Comparison of ENCODE assay signal across 1 cellular context in the genomic region with DNA sequence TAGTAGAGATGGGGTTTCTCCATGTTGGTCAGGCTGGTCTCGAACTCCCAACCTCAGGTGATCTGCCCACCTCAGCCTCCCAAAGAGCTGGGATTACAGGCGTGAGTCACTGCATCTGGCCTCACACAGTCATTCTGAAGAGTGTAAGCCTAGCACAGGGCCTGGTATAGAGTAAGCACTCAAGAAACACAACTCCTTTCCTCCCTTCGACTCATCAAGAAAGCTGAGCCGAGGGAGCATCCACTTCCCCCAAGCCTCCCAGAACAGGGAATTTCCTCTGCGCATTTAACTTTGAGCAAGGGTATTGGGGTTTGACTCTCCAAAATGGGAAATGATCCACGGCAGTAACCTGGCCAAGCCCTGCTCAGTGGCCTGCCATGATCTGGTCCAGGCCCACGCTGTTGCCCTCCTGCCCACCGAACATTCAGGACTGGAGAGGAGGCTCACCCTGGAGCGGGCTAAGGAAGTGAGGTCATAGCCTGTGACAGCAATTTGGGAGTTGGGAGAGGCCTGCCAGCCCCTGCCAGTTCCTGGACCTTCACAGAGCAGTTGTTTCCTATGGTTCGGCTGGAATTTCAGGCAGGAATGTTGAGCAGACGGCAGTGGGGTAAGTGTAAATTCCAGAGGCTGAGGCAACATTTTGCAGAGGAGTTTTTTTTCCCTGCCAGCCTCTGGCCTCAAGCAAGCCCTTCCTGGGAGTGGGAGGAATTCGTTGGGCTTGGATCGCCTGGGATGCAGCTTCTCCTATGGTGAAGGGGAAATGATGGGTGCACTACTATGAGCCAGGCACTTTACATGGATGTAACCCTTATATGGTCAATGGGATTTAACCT.
TF ChIP-seq lines count a peak whose summit lies in the region.

No MANE protein-coding gene starts in this region.

TF ChIP-seq in HepG2, 621 proteins besides CTCF, POLR2A, EP300 and RAD21 (continued from another document and continues in another):
- TF ChIP-seq ZNF205 (CRISPR knock-in tag; IDR thresholded peaks at IDR 0.05) (no peak), ZFP90 (CRISPR knock-in tag; IDR thresholded peaks at IDR 0.05; ENCODE audit: borderline replicate concordance) (no peak), NR0B2 (CRISPR knock-in tag; IDR thresholded peaks at IDR 0.05) (no peak), DRAP1 (CRISPR knock-in tag; IDR thresholded peaks at IDR 0.05) (no peak), GPN1 (CRISPR knock-in tag; IDR thresholded peaks at IDR 0.05; ENCODE audit: borderline replicate concordance) (no peak), SMC3 (IDR thresholded peaks at IDR 0.05; ENCODE audit: low read length) (no peak), KAT7 (CRISPR knock-in tag; IDR thresholded peaks at IDR 0.05; ENCODE audit: borderline replicate concordance) (no peak), ZNF572 (CRISPR knock-in tag; IDR thresholded peaks at IDR 0.05) (no peak), LCORL (IDR thresholded peaks at IDR 0.05) (no peak), LCORL (CRISPR knock-in tag; IDR thresholded peaks at IDR 0.05) (peak; percentile 87; the same call in 1 of the 2 replicates), SRY (CRISPR knock-in tag; IDR thresholded peaks at IDR 0.05) (no peak), ZNF142 (CRISPR knock-in tag; IDR thresholded peaks at IDR 0.05) (no peak), ZNF501 (CRISPR knock-in tag; IDR thresholded peaks at IDR 0.05) (0 out of 2 replicates have a peak, but pooled peaks have one; percentile 29), ARNTL (CRISPR knock-in tag; IDR thresholded peaks at IDR 0.05) (no peak), PCBP1 (IDR thresholded peaks at IDR 0.05; ENCODE audit: borderline replicate concordance, low read depth, low read length) (no peak), NR2F6 (IDR thresholded peaks at IDR 0.05) (no peak), NR2F6 (CRISPR knock-in tag; IDR thresholded peaks at IDR 0.05) (0 out of 2 replicates have a peak, but pooled peaks have one; percentile 23), ZNF326 (CRISPR knock-in tag; IDR thresholded peaks at IDR 0.05; ENCODE audit: borderline replicate concordance) (no peak), ZNF788 (CRISPR knock-in tag; IDR thresholded peaks at IDR 0.05; ENCODE audit: borderline replicate concordance) (no peak), MATR3 (CRISPR knock-in tag; IDR thresholded peaks at IDR 0.05) (no peak), ZNF709 (CRISPR knock-in tag; IDR thresholded peaks at IDR 0.05) (no peak), ZBTB8A (CRISPR knock-in tag; IDR thresholded peaks at IDR 0.05; ENCODE audit: borderline replicate concordance, low read depth) (no peak), CC2D1A (CRISPR knock-in tag; IDR thresholded peaks at IDR 0.05) (no peak), RFX1 (IDR thresholded peaks at IDR 0.05) (no peak)
- TF ChIP-seq, protein P1, sequence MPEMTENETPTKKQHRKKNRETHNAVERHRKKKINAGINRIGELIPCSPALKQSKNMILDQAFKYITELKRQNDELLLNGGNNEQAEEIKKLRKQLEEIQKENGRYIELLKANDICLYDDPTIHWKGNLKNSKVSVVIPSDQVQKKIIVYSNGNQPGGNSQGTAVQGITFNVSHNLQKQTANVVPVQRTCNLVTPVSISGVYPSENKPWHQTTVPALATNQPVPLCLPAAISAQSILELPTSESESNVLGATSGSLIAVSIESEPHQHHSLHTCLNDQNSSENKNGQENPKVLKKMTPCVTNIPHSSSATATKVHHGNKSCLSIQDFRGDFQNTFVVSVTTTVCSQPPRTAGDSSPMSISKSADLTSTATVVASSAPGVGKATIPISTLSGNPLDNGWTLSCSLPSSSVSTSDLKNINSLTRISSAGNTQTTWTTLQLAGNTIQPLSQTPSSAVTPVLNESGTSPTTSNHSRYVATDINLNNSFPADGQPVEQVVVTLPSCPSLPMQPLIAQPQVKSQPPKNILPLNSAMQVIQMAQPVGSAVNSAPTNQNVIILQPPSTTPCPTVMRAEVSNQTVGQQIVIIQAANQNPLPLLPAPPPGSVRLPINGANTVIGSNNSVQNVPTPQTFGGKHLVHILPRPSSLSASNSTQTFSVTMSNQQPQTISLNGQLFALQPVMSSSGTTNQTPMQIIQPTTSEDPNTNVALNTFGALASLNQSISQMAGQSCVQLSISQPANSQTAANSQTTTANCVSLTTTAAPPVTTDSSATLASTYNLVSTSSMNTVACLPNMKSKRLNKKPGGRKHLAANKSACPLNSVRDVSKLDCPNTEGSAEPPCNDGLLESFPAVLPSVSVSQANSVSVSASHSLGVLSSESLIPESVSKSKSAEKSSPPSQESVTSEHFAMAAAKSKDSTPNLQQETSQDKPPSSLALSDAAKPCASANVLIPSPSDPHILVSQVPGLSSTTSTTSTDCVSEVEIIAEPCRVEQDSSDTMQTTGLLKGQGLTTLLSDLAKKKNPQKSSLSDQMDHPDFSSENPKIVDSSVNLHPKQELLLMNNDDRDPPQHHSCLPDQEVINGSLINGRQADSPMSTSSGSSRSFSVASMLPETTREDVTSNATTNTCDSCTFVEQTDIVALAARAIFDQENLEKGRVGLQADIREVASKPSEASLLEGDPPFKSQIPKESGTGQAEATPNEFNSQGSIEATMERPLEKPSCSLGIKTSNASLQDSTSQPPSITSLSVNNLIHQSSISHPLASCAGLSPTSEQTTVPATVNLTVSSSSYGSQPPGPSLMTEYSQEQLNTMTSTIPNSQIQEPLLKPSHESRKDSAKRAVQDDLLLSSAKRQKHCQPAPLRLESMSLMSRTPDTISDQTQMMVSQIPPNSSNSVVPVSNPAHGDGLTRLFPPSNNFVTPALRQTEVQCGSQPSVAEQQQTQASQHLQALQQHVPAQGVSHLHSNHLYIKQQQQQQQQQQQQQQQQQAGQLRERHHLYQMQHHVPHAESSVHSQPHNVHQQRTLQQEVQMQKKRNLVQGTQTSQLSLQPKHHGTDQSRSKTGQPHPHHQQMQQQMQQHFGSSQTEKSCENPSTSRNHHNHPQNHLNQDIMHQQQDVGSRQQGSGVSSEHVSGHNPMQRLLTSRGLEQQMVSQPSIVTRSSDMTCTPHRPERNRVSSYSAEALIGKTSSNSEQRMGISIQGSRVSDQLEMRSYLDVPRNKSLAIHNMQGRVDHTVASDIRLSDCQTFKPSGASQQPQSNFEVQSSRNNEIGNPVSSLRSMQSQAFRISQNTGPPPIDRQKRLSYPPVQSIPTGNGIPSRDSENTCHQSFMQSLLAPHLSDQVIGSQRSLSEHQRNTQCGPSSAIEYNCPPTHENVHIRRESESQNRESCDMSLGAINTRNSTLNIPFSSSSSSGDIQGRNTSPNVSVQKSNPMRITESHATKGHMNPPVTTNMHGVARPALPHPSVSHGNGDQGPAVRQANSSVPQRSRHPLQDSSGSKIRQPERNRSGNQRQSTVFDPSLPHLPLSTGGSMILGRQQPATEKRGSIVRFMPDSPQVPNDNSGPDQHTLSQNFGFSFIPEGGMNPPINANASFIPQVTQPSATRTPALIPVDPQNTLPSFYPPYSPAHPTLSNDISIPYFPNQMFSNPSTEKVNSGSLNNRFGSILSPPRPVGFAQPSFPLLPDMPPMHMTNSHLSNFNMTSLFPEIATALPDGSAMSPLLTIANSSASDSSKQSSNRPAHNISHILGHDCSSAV (CRISPR knock-in tag; IDR thresholded peaks at IDR 0.05; ENCODE audit: borderline replicate concordance): no peak
- TF ChIP-seq, protein P2, sequence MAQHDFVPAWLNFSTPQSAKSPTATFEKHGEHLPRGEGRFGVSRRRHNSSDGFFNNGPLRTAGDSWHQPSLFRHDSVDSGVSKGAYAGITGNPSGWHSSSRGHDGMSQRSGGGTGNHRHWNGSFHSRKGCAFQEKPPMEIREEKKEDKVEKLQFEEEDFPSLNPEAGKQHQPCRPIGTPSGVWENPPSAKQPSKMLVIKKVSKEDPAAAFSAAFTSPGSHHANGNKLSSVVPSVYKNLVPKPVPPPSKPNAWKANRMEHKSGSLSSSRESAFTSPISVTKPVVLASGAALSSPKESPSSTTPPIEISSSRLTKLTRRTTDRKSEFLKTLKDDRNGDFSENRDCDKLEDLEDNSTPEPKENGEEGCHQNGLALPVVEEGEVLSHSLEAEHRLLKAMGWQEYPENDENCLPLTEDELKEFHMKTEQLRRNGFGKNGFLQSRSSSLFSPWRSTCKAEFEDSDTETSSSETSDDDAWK (CRISPR knock-in tag; IDR thresholded peaks at IDR 0.05): no peak
- TF ChIP-seq, protein P3, sequence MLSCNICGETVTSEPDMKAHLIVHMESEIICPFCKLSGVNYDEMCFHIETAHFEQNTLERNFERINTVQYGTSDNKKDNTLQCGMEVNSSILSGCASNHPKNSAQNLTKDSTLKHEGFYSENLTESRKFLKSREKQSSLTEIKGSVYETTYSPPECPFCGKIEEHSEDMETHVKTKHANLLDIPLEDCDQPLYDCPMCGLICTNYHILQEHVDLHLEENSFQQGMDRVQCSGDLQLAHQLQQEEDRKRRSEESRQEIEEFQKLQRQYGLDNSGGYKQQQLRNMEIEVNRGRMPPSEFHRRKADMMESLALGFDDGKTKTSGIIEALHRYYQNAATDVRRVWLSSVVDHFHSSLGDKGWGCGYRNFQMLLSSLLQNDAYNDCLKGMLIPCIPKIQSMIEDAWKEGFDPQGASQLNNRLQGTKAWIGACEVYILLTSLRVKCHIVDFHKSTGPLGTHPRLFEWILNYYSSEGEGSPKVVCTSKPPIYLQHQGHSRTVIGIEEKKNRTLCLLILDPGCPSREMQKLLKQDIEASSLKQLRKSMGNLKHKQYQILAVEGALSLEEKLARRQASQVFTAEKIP (CRISPR knock-in tag; IDR thresholded peaks at IDR 0.05; ENCODE audit: borderline replicate concordance): no peak
- TF ChIP-seq, protein P4, sequence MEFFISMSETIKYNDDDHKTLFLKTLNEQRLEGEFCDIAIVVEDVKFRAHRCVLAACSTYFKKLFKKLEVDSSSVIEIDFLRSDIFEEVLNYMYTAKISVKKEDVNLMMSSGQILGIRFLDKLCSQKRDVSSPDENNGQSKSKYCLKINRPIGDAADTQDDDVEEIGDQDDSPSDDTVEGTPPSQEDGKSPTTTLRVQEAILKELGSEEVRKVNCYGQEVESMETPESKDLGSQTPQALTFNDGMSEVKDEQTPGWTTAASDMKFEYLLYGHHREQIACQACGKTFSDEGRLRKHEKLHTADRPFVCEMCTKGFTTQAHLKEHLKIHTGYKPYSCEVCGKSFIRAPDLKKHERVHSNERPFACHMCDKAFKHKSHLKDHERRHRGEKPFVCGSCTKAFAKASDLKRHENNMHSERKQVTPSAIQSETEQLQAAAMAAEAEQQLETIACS (CRISPR knock-in tag; IDR thresholded peaks at IDR 0.05): no peak
- TF ChIP-seq, protein P5, sequence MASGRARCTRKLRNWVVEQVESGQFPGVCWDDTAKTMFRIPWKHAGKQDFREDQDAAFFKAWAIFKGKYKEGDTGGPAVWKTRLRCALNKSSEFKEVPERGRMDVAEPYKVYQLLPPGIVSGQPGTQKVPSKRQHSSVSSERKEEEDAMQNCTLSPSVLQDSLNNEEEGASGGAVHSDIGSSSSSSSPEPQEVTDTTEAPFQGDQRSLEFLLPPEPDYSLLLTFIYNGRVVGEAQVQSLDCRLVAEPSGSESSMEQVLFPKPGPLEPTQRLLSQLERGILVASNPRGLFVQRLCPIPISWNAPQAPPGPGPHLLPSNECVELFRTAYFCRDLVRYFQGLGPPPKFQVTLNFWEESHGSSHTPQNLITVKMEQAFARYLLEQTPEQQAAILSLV (CRISPR knock-in tag; IDR thresholded peaks at IDR 0.05; ENCODE audit: borderline replicate concordance): no peak
- TF ChIP-seq, protein P6, sequence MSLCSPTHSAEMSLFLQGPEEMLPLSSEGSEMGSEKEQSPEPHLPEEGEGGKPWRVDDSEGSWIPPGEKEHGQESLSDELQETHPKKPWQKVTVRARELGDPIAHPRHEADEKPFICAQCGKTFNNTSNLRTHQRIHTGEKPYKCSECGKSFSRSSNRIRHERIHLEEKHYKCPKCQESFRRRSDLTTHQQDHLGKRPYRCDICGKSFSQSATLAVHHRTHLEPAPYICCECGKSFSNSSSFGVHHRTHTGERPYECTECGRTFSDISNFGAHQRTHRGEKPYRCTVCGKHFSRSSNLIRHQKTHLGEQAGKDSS (CRISPR knock-in tag; IDR thresholded peaks at IDR 0.05; ENCODE audit: borderline replicate concordance, low read depth): no peak
- TF ChIP-seq, protein P7, sequence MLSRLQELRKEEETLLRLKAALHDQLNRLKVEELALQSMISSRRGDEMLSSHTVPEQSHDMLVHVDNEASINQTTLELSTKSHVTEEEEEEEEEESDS (CRISPR knock-in tag; IDR thresholded peaks at IDR 0.05; ENCODE audit: borderline replicate concordance): no peak
